In genomic region chr2:40213071-40213470, GRCh38 we compare ENCODE assay signal across 10 cellular contexts.
DNase-seq lines count a peak whose midpoint lies in the region; ATAC-seq, FAIRE-seq and TF ChIP-seq lines count a peak whose summit lies in the region.
"Had no signal": no experiment of that assay in that cellular context is flagged by ENCODE, and none has a peak within 500 bp of the region (broad histone marks: within the 10 kb centered on the region; RNA-seq: fewer than 3 reads in every experiment).

No MANE protein-coding gene starts in this region.

- H3K27ac Mint-ChIP-seq in activated naive CD4-positive, alpha-beta T cell treated with anti-CD3 and anti-CD28 coated beads for 36 hours: no peak overlapping the region
- H3K27ac Mint-ChIP-seq: activated naive CD8-positive, alpha-beta T cell had no signal

- ATAC-seq in right lobe of liver: peak in 1 of 4 donors; percentile 19
- ATAC-seq in HG02642 (IDR thresholded peaks at IDR 0.05; ENCODE audit: poor library complexity, unreplicated experiment): no peak
- ATAC-seq in GM18498 (IDR thresholded peaks at IDR 0.05; ENCODE audit: unreplicated experiment): no peak

- TF ChIP-seq CTCF in BE2C (IDR thresholded peaks at IDR 0.05; ENCODE audit: low read depth, low read length) (peak; percentile 64), MM.1S (IDR thresholded peaks at IDR 0.05; ENCODE audit: low read length) (peak; percentile 16; the same call in 1 of the 2 replicates), bronchial epithelial cell (IDR thresholded peaks at IDR 0.05; ENCODE audit: insufficient read depth, low read length, severe bottlenecking) (peak; percentile 37), right lobe of liver (IDR thresholded peaks at IDR 0.05) (peak in 3 of 4 donors; percentile 12 to 25 (median 24))

- H3K79me2 ChIP-seq in MM.1S (ENCODE audit: low read length): no peaks in the 10 kb centered on the region

- no peaks in the 10 kb centered on the region for H4K20me1 ChIP-seq in MM.1S (ENCODE audit: insufficient read depth, low read length)

- no peak overlapping the region for H3K4me3 ChIP-seq in BE2C (ENCODE audit: low read depth, low read length)
- no peak overlapping the region for H3K4me3 ChIP-seq in MM.1S (ENCODE audit: low read length)
- H3K4me3 ChIP-seq in bronchial epithelial cell (ENCODE audit: low read depth, low read length): no peak overlapping the region
- H3K4me3 ChIP-seq in right lobe of liver: no peak overlapping the region

- H3K36me3 ChIP-seq in BE2C (no peaks in the 10 kb centered on the region), MM.1S (replicated peaks; ENCODE audit: insufficient read depth, low read length) (no peaks in the 10 kb centered on the region), bronchial epithelial cell (ENCODE audit: control insufficient read depth, insufficient read depth, low read length) (no peaks in the 10 kb centered on the region), right lobe of liver (no peaks in the 10 kb centered on the region)
- H3K36me3 ChIP-seq: neutrophil had no signal

- H3K9me3 ChIP-seq in BE2C: no peaks in the 10 kb centered on the region
- no peaks in the 10 kb centered on the region; the same call in 1 of the 2 replicates for H3K9me3 ChIP-seq in MM.1S (replicated peaks; ENCODE audit: insufficient read depth, low read length)
- no peaks in the 10 kb centered on the region for H3K9me3 ChIP-seq in right lobe of liver
- H3K9me3 ChIP-seq: neutrophil had no signal

- CTCF ChIA-PET in activated naive CD4-positive, alpha-beta T cell treated with anti-CD3 and anti-CD28 coated beads for 36 hours (lab: Charles Lee): no interaction called here

- no peaks in the 10 kb centered on the region for H3F3A ChIP-seq in MM.1S (ENCODE audit: insufficient read depth, low read length)

- no peak for DNase-seq in BE2C
- no peak for DNase-seq in MM.1S
- DNase-seq in bronchial epithelial cell (ENCODE audit: low read depth): no peak
- DNase-seq in right lobe of liver: no peak
- DNase-seq in activated naive CD4-positive, alpha-beta T cell treated with anti-CD3 and anti-CD28 coated beads for 36 hours: no peak
- no peak for DNase-seq in HuH-7 (ENCODE audit: low spot score)

- H3K4me1 ChIP-seq in BE2C (peaks cover 4% of the 10 kb centered on the region; the same call in 1 of the 2 replicates), MM.1S (ENCODE audit: low read length) (peaks cover 6% of the 10 kb centered on the region), right lobe of liver (no peaks in the 10 kb centered on the region)

- no peaks in the 10 kb centered on the region for H3K9me2 ChIP-seq in MM.1S (replicated peaks; ENCODE audit: insufficient read depth, low read length)

- H3K27me3 ChIP-seq in BE2C (no peaks in the 10 kb centered on the region), MM.1S (replicated peaks; ENCODE audit: insufficient read depth, low read length) (no peaks in the 10 kb centered on the region), bronchial epithelial cell (ENCODE audit: control insufficient read depth, insufficient read depth, low read length) (no peaks in the 10 kb centered on the region), right lobe of liver (no peaks in the 10 kb centered on the region)
- H3K27me3 ChIP-seq: neutrophil had no signal

- FAIRE-seq in bronchial epithelial cell (lab: Jason Lieb, UNC): no peak

- H3K4me2 ChIP-seq in MM.1S (ENCODE audit: low read depth, low read length): no peak overlapping the region

- H3K4me3 Mint-ChIP-seq in activated naive CD4-positive, alpha-beta T cell treated with anti-CD3 and anti-CD28 coated beads for 36 hours: no peak overlapping the region
- H3K4me3 Mint-ChIP-seq: activated naive CD8-positive, alpha-beta T cell had no signal

- no peak overlapping the region for H2AFZ ChIP-seq in MM.1S (ENCODE audit: low read length)

- no peak for TF ChIP-seq POLR2A in right lobe of liver (IDR thresholded peaks at IDR 0.05)

- no peak overlapping the region for H3K9ac ChIP-seq in MM.1S (ENCODE audit: low read length)

- no peak overlapping the region for H3K27ac ChIP-seq in MM.1S (ENCODE audit: low read length)
- no peak overlapping the region for H3K27ac ChIP-seq in right lobe of liver
- H3K27ac ChIP-seq: neutrophil had no signal

- intact Hi-C loops in right lobe of liver (cut with DNase I): no loop called here
- intact Hi-C loops in activated naive CD4-positive, alpha-beta T cell treated with anti-CD3 and anti-CD28 coated beads for 36 hours (cut with micrococcal nuclease): loop anchor here (5.0 kb wide), 1 partner anchor 301 kb away; no protein-coding TSS in a partner anchor

- H3K27me3 Mint-ChIP-seq in activated naive CD4-positive, alpha-beta T cell treated with anti-CD3 and anti-CD28 coated beads for 36 hours (ENCODE audit: low read depth): peaks cover 2% of the 10 kb centered on the region
- H3K27me3 Mint-ChIP-seq: activated naive CD8-positive, alpha-beta T cell had no signal

- 17% methylated on average over 1 of the region's 1 CpG for WGBS in right lobe of liver (ENCODE audit: insufficient coverage, low coverage, low lambda C conversion rate, missing lambda C conversion rate)

- peaks cover 2% of the 10 kb centered on the region for H3K4me1 Mint-ChIP-seq in activated naive CD4-positive, alpha-beta T cell treated with anti-CD3 and anti-CD28 coated beads for 36 hours (ENCODE audit: low read depth)

- no peaks in the 10 kb centered on the region for H3K36me3 Mint-ChIP-seq in activated naive CD4-positive, alpha-beta T cell treated with anti-CD3 and anti-CD28 coated beads for 36 hours (ENCODE audit: low read depth)
- H3K36me3 Mint-ChIP-seq: activated naive CD8-positive, alpha-beta T cell had no signal

- H3K9me3 Mint-ChIP-seq in activated naive CD4-positive, alpha-beta T cell treated with anti-CD3 and anti-CD28 coated beads for 36 hours: peaks cover 3% of the 10 kb centered on the region
